Comparison of ENCODE assay signal across 16 cellular contexts in genomic region chr10:13104697-13105096, GRCh38.
"Had no signal": no experiment of that assay in that cellular context is flagged by ENCODE, and none has a peak within 500 bp of the region (broad histone marks: within the 10 kb centered on the region; RNA-seq: fewer than 3 reads in every experiment).

No MANE protein-coding gene starts in this region.

- H3K36me3 Mint-ChIP-seq: neural progenitor cell had no signal

- H3K27ac ChIP-seq: neural progenitor cell, SJCRH30, upper lobe of right lung, VCaP had no signal

- H3K4me3 Mint-ChIP-seq: dendritic cell treated with granulocyte-macrophage colony-stimulating factor and Interleukin-4, amounts not matched to agents 40 ng/mL and 50 ng/mL, for 4 days; neural progenitor cell; stimulated activated naive CD8-positive, alpha-beta T cell treated with anti-CD3 and anti-CD28 coated beads, Interleukin-15, Interleukin-2, amounts not matched to agents 100 ng/mL and 50 ng/mL, for 24 hours had no signal

- H3K27me3 Mint-ChIP-seq: activated CD4-positive, alpha-beta T cell treated with anti-CD3 and anti-CD28 coated beads, Interleukin-2, amount 10 ng/mL, durations not matched to agents 24 days and 14 days; stimulated activated naive CD8-positive, alpha-beta T cell treated with anti-CD3 and anti-CD28 coated beads, Interleukin-15, Interleukin-2, amounts not matched to agents 100 ng/mL and 50 ng/mL, for 24 hours had no signal

- H3K9ac ChIP-seq: neural progenitor cell had no signal

- FAIRE-seq: endometrium, islet of Langerhans had no signal

- H3K4me2 ChIP-seq: neural progenitor cell had no signal

- ATAC-seq: upper lobe of right lung had no signal

- DNase-seq: activated CD4-positive, alpha-beta T cell treated with anti-CD3 and anti-CD28 coated beads, Interleukin-2, amount 10 ng/mL, durations not matched to agents 24 days and 14 days; activated naive CD4-positive, alpha-beta T cell; activated T-cell treated with anti-CD3 and anti-CD28 coated beads, Interleukin-2, amount 50 U/mL, for 1 hour; caudate nucleus; SJCRH30; stimulated activated CD4-positive, alpha-beta T cell treated with anti-CD3 and anti-CD28 coated beads, Interleukin-2, amount 100 ng/mL, for 48 hours; T1000; upper lobe of right lung had no signal

- H3K4me3 ChIP-seq: esophagus muscularis mucosa, neural progenitor cell, ovary, SJCRH30, upper lobe of right lung had no signal

- H3K27me3 ChIP-seq: esophagus muscularis mucosa, ovary, SJCRH30, upper lobe of right lung had no signal

- H2AFZ ChIP-seq: neural progenitor cell had no signal

- H3K36me3 ChIP-seq: neural progenitor cell, ovary, SJCRH30 had no signal

- H3K9me3 Mint-ChIP-seq: activated CD4-positive, alpha-beta T cell treated with anti-CD3 and anti-CD28 coated beads, Interleukin-2, amount 10 ng/mL, durations not matched to agents 24 days and 14 days; dendritic cell treated with granulocyte-macrophage colony-stimulating factor and Interleukin-4, amounts not matched to agents 40 ng/mL and 50 ng/mL, for 4 days; neural progenitor cell; stimulated activated naive CD8-positive, alpha-beta T cell treated with anti-CD3 and anti-CD28 coated beads, Interleukin-15, Interleukin-2, amounts not matched to agents 100 ng/mL and 50 ng/mL, for 24 hours had no signal

- H3K27ac Mint-ChIP-seq: dendritic cell treated with granulocyte-macrophage colony-stimulating factor and Interleukin-4, amounts not matched to agents 40 ng/mL and 50 ng/mL, for 4 days; neural progenitor cell had no signal

- H3K9me3 ChIP-seq: esophagus muscularis mucosa, ovary, SJCRH30, upper lobe of right lung had no signal
